22 cellular contexts compared by ENCODE assay signal in genomic region chr3:31542246-31542645, GRCh38. TPM values are rescaled to one million over a fixed set of nuclear protein-coding genes. Genes with fewer than 3 reads are reported as not detected.
DNase-seq lines count a peak whose midpoint lies in the region; ATAC-seq, FAIRE-seq and TF ChIP-seq lines count a peak whose summit lies in the region.
"Had no signal": no experiment of that assay in that cellular context is flagged by ENCODE, and none has a peak within 500 bp of the region (broad histone marks: within the 10 kb centered on the region; RNA-seq: fewer than 3 reads in every experiment).

No MANE protein-coding gene starts in this region.

- no peaks in the 10 kb centered on the region for H3K27me3 Mint-ChIP-seq in activated CD4-positive, alpha-beta T cell treated with anti-CD3 and anti-CD28 coated beads, Interleukin-2, amount 10 ng/mL, durations not matched to agents 7 days and 5 days
- no peaks in the 10 kb centered on the region for H3K27me3 Mint-ChIP-seq in activated CD4-positive, alpha-beta T cell treated with anti-CD3 and anti-CD28 coated beads, Interleukin-2, amount 10 ng/mL, durations not matched to agents 24 days and 14 days
- H3K27me3 Mint-ChIP-seq in naive thymus-derived CD4-positive, alpha-beta T cell, result no peaks in the 10 kb centered on the region

- H3K4me3 Mint-ChIP-seq in activated CD4-positive, alpha-beta T cell treated with anti-CD3 and anti-CD28 coated beads, Interleukin-2, amount 10 ng/mL, durations not matched to agents 7 days and 5 days, result no peak overlapping the region
- H3K4me3 Mint-ChIP-seq in activated CD4-positive, alpha-beta T cell treated with anti-CD3 and anti-CD28 coated beads, Interleukin-2, amount 10 ng/mL, durations not matched to agents 24 days and 14 days, result no peak overlapping the region
- peak overlapping the region in 7 of 10 donors; percentile 16 to 54 (median 36) for H3K4me3 Mint-ChIP-seq in naive thymus-derived CD4-positive, alpha-beta T cell

- ATAC-seq in HepG2 (no peak), right lobe of liver (no peak), HG02938 (IDR thresholded peaks at IDR 0.05; ENCODE audit: unreplicated experiment) (no peak)
- no peak for ATAC-seq in naive thymus-derived CD4-positive, alpha-beta T cell

- H3K4me3 ChIP-seq in HepG2 (replicated peaks in 1 of 3; ENCODE audit: insufficient read depth in 1 of 3, low read depth in 2 of 3, low read length in 3 of 3) (no peak overlapping the region), right lobe of liver (no peak overlapping the region)
- no peak overlapping the region for H3K4me3 ChIP-seq in naive thymus-derived CD4-positive, alpha-beta T cell (ENCODE audit: low read length)

- H3K9ac ChIP-seq in HepG2 (ENCODE audit: insufficient read depth, low read depth, low read length), result no peak overlapping the region
- H3K9ac ChIP-seq: SK-N-SH had no signal

- peak overlapping the region; percentile 5 for H3K27ac Mint-ChIP-seq in activated CD4-positive, alpha-beta T cell treated with anti-CD3 and anti-CD28 coated beads, Interleukin-2, amount 10 ng/mL, durations not matched to agents 7 days and 5 days
- H3K27ac Mint-ChIP-seq in activated CD4-positive, alpha-beta T cell treated with anti-CD3 and anti-CD28 coated beads, Interleukin-2, amount 10 ng/mL, durations not matched to agents 24 days and 14 days, result no peak overlapping the region
- H3K27ac Mint-ChIP-seq in naive thymus-derived CD4-positive, alpha-beta T cell, result peak overlapping the region in 6 of 9 donors; percentile 38 to 88 (median 59)

- H3K9me3 Mint-ChIP-seq in activated CD4-positive, alpha-beta T cell treated with anti-CD3 and anti-CD28 coated beads, Interleukin-2, amount 10 ng/mL, durations not matched to agents 7 days and 5 days, result peaks cover 2% of the 10 kb centered on the region
- H3K9me3 Mint-ChIP-seq in activated CD4-positive, alpha-beta T cell treated with anti-CD3 and anti-CD28 coated beads, Interleukin-2, amount 10 ng/mL, durations not matched to agents 24 days and 14 days, result no peaks in the 10 kb centered on the region
- no peaks in the 10 kb centered on the region for H3K9me3 Mint-ChIP-seq in naive thymus-derived CD4-positive, alpha-beta T cell

- no peak for DNase-seq in activated CD4-positive, alpha-beta T cell treated with anti-CD3 and anti-CD28 coated beads, Interleukin-2, amount 10 ng/mL, durations not matched to agents 7 days and 5 days
- DNase-seq in activated CD4-positive, alpha-beta T cell treated with anti-CD3 and anti-CD28 coated beads, Interleukin-2, amount 10 ng/mL, durations not matched to agents 24 days and 14 days, result no peak
- no peak for DNase-seq in HepG2 (ENCODE audit: low spot score)
- DNase-seq in right lobe of liver, result no peak
- no peak for DNase-seq in naive thymus-derived CD4-positive, alpha-beta T cell
- DNase-seq in H4 (ENCODE audit: low spot score), result no peak
- no peak for DNase-seq in DMS114 treated with DMSO at 0.1 percent for 48 hours (lab: John Stamatoyannopoulos, UW; ENCODE audit: unreplicated experiment)
- DNase-seq: BE2C; DMS 273 treated with DMSO at 0.1 percent for 48 hours; GOT3; Kasumi-1; NCI-H1105 treated with DMSO at 0.1 percent for 48 hours; NCI-H1694 treated with DMSO at 0.1 percent for 48 hours; NCI-H2107; NCI-H226; NCI-H524 treated with DMSO at 0.1 percent for 48 hours; NK-92 treated with Interleukin-12 subunit alpha and Interleukin-12 subunit beta, amount 100 ng/mL, for 24 hours; SHP77; SK-N-SH had no signal

- TF ChIP-seq CTCF in HepG2 (CRISPR knock-in tag; IDR thresholded peaks at IDR 0.05), result no peak
- TF ChIP-seq CTCF in right lobe of liver (IDR thresholded peaks at IDR 0.05), result no peak

- no peaks in the 10 kb centered on the region for H3K27me3 ChIP-seq in HepG2 (ENCODE audit: control insufficient read depth in 1 of 2, insufficient read depth in 2 of 2, low read length in 2 of 2)
- H3K27me3 ChIP-seq in right lobe of liver, result no peaks in the 10 kb centered on the region
- H3K27me3 ChIP-seq in naive thymus-derived CD4-positive, alpha-beta T cell (ENCODE audit: control insufficient read depth in 2 of 2, insufficient read depth in 2 of 2, low read length in 2 of 2), result no peaks in the 10 kb centered on the region
- H3K27me3 ChIP-seq: BE2C had no signal

- 92% methylated on average over 1 of the region's 1 CpG for WGBS in HepG2 (ENCODE audit: low lambda C conversion rate)
- WGBS in right lobe of liver (ENCODE audit: insufficient coverage, low coverage, low lambda C conversion rate, missing lambda C conversion rate), result 86% methylated on average over 1 of the region's 1 CpG

- CTCF ChIA-PET in activated CD4-positive, alpha-beta T cell treated with anti-CD3 and anti-CD28 coated beads, Interleukin-2, amount 10 ng/mL, durations not matched to agents 7 days and 5 days (lab: Charles Lee), result interaction anchor here (0.6 to 1.0 kb wide), 2 partner anchors 10 to 81 kb away, joined by 3 to 4 read pairs; no protein-coding TSS in a partner anchor
- CTCF ChIA-PET in HepG2 (lab: Yijun Ruan, JAX; ENCODE audit: low intra/inter-chr PET ratio, low total read pairs), result no interaction called here
- CTCF ChIA-PET in naive thymus-derived CD4-positive, alpha-beta T cell (lab: Charles Lee), result no interaction called here

- peaks cover 31% of the 10 kb centered on the region for H4K20me1 ChIP-seq in HepG2 (ENCODE audit: insufficient read depth, low read length)

- no peak for FAIRE-seq in HepG2 (lab: Jason Lieb, UNC)
- FAIRE-seq: GM12892 had no signal

- TF ChIP-seq EP300 in HepG2 (IDR thresholded peaks at IDR 0.05; ENCODE audit: low read depth in 2 of 2, low read length in 2 of 2) (no peak), HepG2 (CRISPR knock-in tag; IDR thresholded peaks at IDR 0.05; ENCODE audit: borderline replicate concordance) (no peak)

- TF ChIP-seq POLR2A in HepG2 (IDR thresholded peaks at IDR 0.05; ENCODE audit: insufficient read depth in 1 of 2, low read depth in 2 of 2, low read length in 2 of 2) (no peak), right lobe of liver (IDR thresholded peaks at IDR 0.05) (no peak)

- no TSS peak for BruUV-seq in HepG2 (replicated peaks; lab: Mats Ljungman, UMichigan)

- H3K79me2 ChIP-seq in HepG2 (ENCODE audit: insufficient read depth, low read length), result peaks cover 97% of the 10 kb centered on the region

- H3K27ac ChIP-seq in HepG2 (ENCODE audit: extremely low read length, insufficient read depth, low read length) (no peak overlapping the region), right lobe of liver (no peak overlapping the region)
- H3K27ac ChIP-seq in naive thymus-derived CD4-positive, alpha-beta T cell (ENCODE audit: low read depth, low read length), result no peak overlapping the region
- H3K27ac ChIP-seq: 22Rv1 had no signal

- H3K4me1 Mint-ChIP-seq in activated CD4-positive, alpha-beta T cell treated with anti-CD3 and anti-CD28 coated beads, Interleukin-2, amount 10 ng/mL, durations not matched to agents 7 days and 5 days, result peaks cover 83% of the 10 kb centered on the region
- peaks cover 66% of the 10 kb centered on the region for H3K4me1 Mint-ChIP-seq in activated CD4-positive, alpha-beta T cell treated with anti-CD3 and anti-CD28 coated beads, Interleukin-2, amount 10 ng/mL, durations not matched to agents 24 days and 14 days
- peaks cover 60 to 99% (median 92%) of the 10 kb centered on the region in 7 donors for H3K4me1 Mint-ChIP-seq in naive thymus-derived CD4-positive, alpha-beta T cell

- no peaks in the 10 kb centered on the region for H3K36me3 ChIP-seq in HepG2 (replicated peaks in 1 of 2; ENCODE audit: control insufficient read depth in 1 of 2, insufficient read depth in 2 of 2, low read length in 2 of 2)
- H3K36me3 ChIP-seq in right lobe of liver, result no peaks in the 10 kb centered on the region
- H3K36me3 ChIP-seq in naive thymus-derived CD4-positive, alpha-beta T cell (ENCODE audit: control insufficient read depth in 2 of 3, insufficient read depth in 3 of 3, low read length in 3 of 3), result no peaks in the 10 kb centered on the region
- H3K36me3 ChIP-seq: BE2C had no signal

- peaks cover 50% of the 10 kb centered on the region for H3K36me3 Mint-ChIP-seq in activated CD4-positive, alpha-beta T cell treated with anti-CD3 and anti-CD28 coated beads, Interleukin-2, amount 10 ng/mL, durations not matched to agents 7 days and 5 days (ENCODE audit: low read depth)
- peaks cover 43% of the 10 kb centered on the region for H3K36me3 Mint-ChIP-seq in activated CD4-positive, alpha-beta T cell treated with anti-CD3 and anti-CD28 coated beads, Interleukin-2, amount 10 ng/mL, durations not matched to agents 24 days and 14 days (ENCODE audit: low read depth)
- H3K36me3 Mint-ChIP-seq in naive thymus-derived CD4-positive, alpha-beta T cell, result peaks cover 0 to 25% (median 6%) of the 10 kb centered on the region in 5 donors

- TF ChIP-seq RAD21 in HepG2 (CRISPR knock-in tag; IDR thresholded peaks at IDR 0.05), result no peak

- no peak overlapping the region for H2AFZ ChIP-seq in HepG2 (ENCODE audit: low read length)

- in situ Hi-C loops in HepG2 (cut with HindIII; ENCODE audit: extremely low pct_ligation_motif_present, low pct_unique_long_range_greater_than_20kb), result no loop called here

- intact Hi-C loops in activated CD4-positive, alpha-beta T cell treated with anti-CD3 and anti-CD28 coated beads, Interleukin-2, amount 10 ng/mL, durations not matched to agents 24 days and 14 days (cut with micrococcal nuclease), result no loop called here
- intact Hi-C loops in HepG2 (cut with micrococcal nuclease; ENCODE audit: unreplicated experiment), result no loop called here
- intact Hi-C loops in right lobe of liver (cut with DNase I), result no loop called here
- intact Hi-C loops in naive thymus-derived CD4-positive, alpha-beta T cell (cut with micrococcal nuclease), result no loop called here

- H3K9me3 ChIP-seq in HepG2 (ENCODE audit: low read length) (no peaks in the 10 kb centered on the region), right lobe of liver (no peaks in the 10 kb centered on the region)
- no peaks in the 10 kb centered on the region for H3K9me3 ChIP-seq in naive thymus-derived CD4-positive, alpha-beta T cell (ENCODE audit: control insufficient read depth in 2 of 3, low read length in 3 of 3)
- H3K9me3 ChIP-seq: BE2C, SK-N-SH had no signal

- POLR2A ChIA-PET in activated CD4-positive, alpha-beta T cell treated with anti-CD3 and anti-CD28 coated beads, Interleukin-2, amount 10 ng/mL, durations not matched to agents 7 days and 5 days (lab: Charles Lee), result no interaction called here
- POLR2A ChIA-PET in HepG2 (lab: Yijun Ruan, JAX), result interaction anchor here (0.6 kb wide), 1 partner anchor 251 kb away, joined by 3 read pairs; no protein-coding TSS in a partner anchor
- POLR2A ChIA-PET in naive thymus-derived CD4-positive, alpha-beta T cell (lab: Charles Lee), result interaction anchor here (1.5 to 1.7 kb wide), 2 partner anchors 8 to 10 kb away, joined by 4 to 7 read pairs; partner anchors contain the start of gene STT3B

- H3K4me1 ChIP-seq in HepG2 (ENCODE audit: insufficient read depth, low read length) (peaks cover 47% of the 10 kb centered on the region), right lobe of liver (peaks cover 0 to 39% (median 5%) of the 10 kb centered on the region in 4 donors)
- H3K4me1 ChIP-seq in naive thymus-derived CD4-positive, alpha-beta T cell (ENCODE audit: control insufficient read depth in 2 of 2, insufficient read depth in 2 of 2, low read length in 2 of 2), result peaks cover 41 to 56% of the 10 kb centered on the region in 2 donors
- H3K4me1 ChIP-seq: BE2C had no signal

- no peak overlapping the region for H3K4me2 ChIP-seq in HepG2 (ENCODE audit: low read depth, low read length)
- H3K4me2 ChIP-seq: SK-N-SH had no signal

RNA-seq across cellular contexts. Expression of gene STT3B, which starts 9.5 kb away (rescaled TPM):
- total RNA-seq in activated CD4-positive, alpha-beta T cell treated with anti-CD3 and anti-CD28 coated beads, Interleukin-2, amount 10 ng/mL, durations not matched to agents 7 days and 5 days, result 100 to 1,000 TPM; 143 to 178 TPM
- total RNA-seq in activated CD4-positive, alpha-beta T cell treated with anti-CD3 and anti-CD28 coated beads, Interleukin-2, amount 10 ng/mL, durations not matched to agents 24 days and 14 days, result 118 and 120 TPM in 2 replicates
- 160 and 205 TPM in 2 replicates for total RNA-seq in HepG2 (2016; rRNA removed; fragmentation: Illumina TruSeq; extraction: Trizol)
- 106 and 107 TPM in 2 replicates for total RNA-seq in HepG2 (2016; cell fraction: cytosol; rRNA removed; fragmentation: Illumina TruSeq; extraction: Trizol; ENCODE audit: low read depth)
- 157 and 195 TPM in 2 replicates for total RNA-seq in HepG2 (2016; cell fraction: insoluble cytoplasmic fraction; rRNA removed; fragmentation: Illumina TruSeq; extraction: Trizol)
- 71.4 and 88.4 TPM in 2 replicates for total RNA-seq in HepG2 (2016; cell fraction: membrane; rRNA removed; fragmentation: Illumina TruSeq; extraction: Trizol)
- total RNA-seq in HepG2 (2016; cell fraction: nucleus; rRNA removed; fragmentation: Illumina TruSeq; extraction: Trizol), result 201 and 264 TPM in 2 replicates
- 73.6 and 85.0 TPM in 2 replicates for polyA plus RNA-seq in HepG2 (2011; rRNA removed)
- 39.4 and 56.2 TPM in 2 replicates for polyA plus RNA-seq in HepG2 (2011; cell fraction: cytosol; rRNA removed)
- polyA plus RNA-seq in HepG2 (2011; cell fraction: nucleus; rRNA removed), result 29.8 and 34.6 TPM in 2 replicates
- 70.0 and 96.2 TPM in 2 replicates for polyA plus RNA-seq in HepG2 (2012)
- 15.6 and 15.8 TPM in 2 replicates for polyA plus RNA-seq in HepG2 (2016; cell fraction: cytosol; fragmentation: Illumina TruSeq; extraction: Trizol; ENCODE audit: low read depth)
- 107 and 116 TPM in 2 replicates for polyA plus RNA-seq in HepG2 (2016; cell fraction: insoluble cytoplasmic fraction; fragmentation: Illumina TruSeq; extraction: Trizol; ENCODE audit: low read depth)
- 37.8 and 48.6 TPM in 2 replicates for polyA plus RNA-seq in HepG2 (2016; cell fraction: membrane; fragmentation: Illumina TruSeq; extraction: Trizol; ENCODE audit: low read depth)
- polyA plus RNA-seq in HepG2 (2016; cell fraction: nucleus; fragmentation: Illumina TruSeq; extraction: Trizol; ENCODE audit: insufficient read depth, low read depth), result 192 and 216 TPM in 2 replicates
- polyA minus RNA-seq in HepG2 (2011; rRNA and poly(A)+ RNA removed; ENCODE audit: low replicate concordance), result 83.7 and 110 TPM in 2 replicates
- 109 and 110 TPM in 2 replicates for polyA minus RNA-seq in HepG2 (2011; cell fraction: cytosol; rRNA and poly(A)+ RNA removed)
- polyA minus RNA-seq in HepG2 (2011; cell fraction: nucleus; rRNA and poly(A)+ RNA removed), result 136 and 160 TPM in 2 replicates
- 10 to 100 TPM; 53.8 to 70.9 (median 65.1) TPM for total RNA-seq in right lobe of liver
- 100 to 1,000 TPM; 115 to 149 (median 131) TPM for total RNA-seq in naive thymus-derived CD4-positive, alpha-beta T cell
- 100 to 1,000 TPM; 109 to 140 TPM for polyA plus RNA-seq in naive thymus-derived CD4-positive, alpha-beta T cell
- total RNA-seq in H4 (2014; rRNA removed; shearing (Covaris generic)), result 102 and 113 TPM in 2 replicates

Comparison
In these comparisons a context has a peak if more than half of its experiments do, and no peak if none do; other contexts are left out.
1. H3K4me3 Mint-ChIP-seq: peak in naive thymus-derived CD4-positive, alpha-beta T cell (7 of 10); none in activated CD4-positive, alpha-beta T cell treated with anti-CD3 and anti-CD28 coated beads, Interleukin-2, amount 10 ng/mL, durations not matched to agents 7 days and 5 days (single experiment) and activated CD4-positive, alpha-beta T cell treated with anti-CD3 and anti-CD28 coated beads, Interleukin-2, amount 10 ng/mL, durations not matched to agents 24 days and 14 days (single experiment).